10 cellular contexts compared by ENCODE assay signal in genomic region chr2:201150454-201151020, GRCh38. TPM values are rescaled to one million over a fixed set of nuclear protein-coding genes. Genes with fewer than 3 reads are reported as not detected.
DNase-seq lines count a peak whose midpoint lies in the region; ATAC-seq and TF ChIP-seq lines count a peak whose summit lies in the region.
"Had no signal": no experiment of that assay in that cellular context is flagged by ENCODE, and none has a peak within 500 bp of the region (broad histone marks: within the 10 kb centered on the region; RNA-seq: fewer than 3 reads in every experiment).

No MANE protein-coding gene starts in this region.

- peak overlapping the region; percentile 78 for H3K14ac ChIP-seq in IMR-90 (replicated peaks; ENCODE audit: low read depth, low read length)

- peak overlapping the region; percentile 98 for H2BK20ac ChIP-seq in IMR-90 (ENCODE audit: low read depth, low read length)

- H4K20me1 ChIP-seq in IMR-90 (ENCODE audit: insufficient read depth, low read length), result no peaks in the 10 kb centered on the region

- peaks cover 23% of the 10 kb centered on the region for H3K36me3 ChIP-seq in IMR-90 (ENCODE audit: control insufficient read depth, insufficient read depth, low read length)
- H3K36me3 ChIP-seq in breast epithelium, result no peaks in the 10 kb centered on the region
- H3K36me3 ChIP-seq in muscle layer of duodenum (ENCODE audit: control insufficient read depth in 1 of 2, insufficient read depth in 2 of 2, low read length in 2 of 2), result peaks cover 34 to 47% of the 10 kb centered on the region in 2 donors
- H3K36me3 ChIP-seq in ovary, result no peaks in the 10 kb centered on the region

- TF ChIP-seq EP300 in ovary (IDR thresholded peaks at IDR 0.05), result no peak

- ATAC-seq in IMR-90 (ENCODE audit: low read depth), result no peak
- no peak for ATAC-seq in HG02840 (IDR thresholded peaks at IDR 0.05; ENCODE audit: low FRiP score, unreplicated experiment)

- H3K9ac ChIP-seq in IMR-90 (ENCODE audit: low read depth, low read length), result peak overlapping the region; percentile 56; the same call in 1 of the 2 replicates

- in situ Hi-C loops in IMR-90 (cut with MboI; ENCODE audit: low sequenced_read_pairs), result no loop called here

- H3K4ac ChIP-seq in IMR-90 (ENCODE audit: low read depth, low read length), result peak overlapping the region; percentile 98

- CTCF ChIA-PET in IMR-90 (lab: Yijun Ruan, JAX), result no interaction called here

- peak overlapping the region; percentile 98 for H3K23ac ChIP-seq in IMR-90 (ENCODE audit: low read depth, low read length)

- peak overlapping the region; percentile 15; the same call in 1 of the 2 replicates for H3K27ac ChIP-seq in 22Rv1
- peak overlapping the region; percentile 51 for H3K27ac ChIP-seq in IMR-90 (ENCODE audit: insufficient read depth, low read length)
- peak overlapping the region; percentile 60 to 76 for H3K27ac ChIP-seq in breast epithelium
- peak overlapping the region; percentile 90 for H3K27ac ChIP-seq in muscle layer of duodenum (ENCODE audit: low read length)
- H3K27ac ChIP-seq in ovary, result no peak overlapping the region

- TF ChIP-seq CTCF in 22Rv1 (IDR thresholded peaks at IDR 0.05) (no peak), IMR-90 (conservative IDR thresholded peaks at IDR 0.05; ENCODE audit: low read depth, low read length) (no peak), breast epithelium (IDR thresholded peaks at IDR 0.05) (no peak), ovary (IDR thresholded peaks at IDR 0.05) (no peak)

- H3K4me3 ChIP-seq in IMR-90 (ENCODE audit: insufficient read depth, low read depth, low read length), result no peak overlapping the region
- H3K4me3 ChIP-seq in breast epithelium, result no peak overlapping the region
- H3K4me3 ChIP-seq in muscle layer of duodenum (ENCODE audit: low read depth in 1 of 2, low read length in 2 of 2), result no peak overlapping the region
- H3K4me3 ChIP-seq in ovary, result no peak overlapping the region

- H2BK5ac ChIP-seq in IMR-90 (ENCODE audit: low read depth, low read length, poor library complexity, severe bottlenecking), result peak overlapping the region; percentile 99

- H2BK15ac ChIP-seq in IMR-90 (ENCODE audit: low read depth, low read length), result peak overlapping the region; percentile 94

- peak overlapping the region; percentile 86 for H2AK9ac ChIP-seq in IMR-90 (replicated peaks; ENCODE audit: low read depth, low read length, poor library complexity)

- H2AK5ac ChIP-seq in IMR-90 (ENCODE audit: low read depth, low read length), result peak overlapping the region; percentile 99

- POLR2A ChIA-PET in IMR-90 (lab: Charles Lee; ENCODE audit: unreplicated experiment), result interaction anchor here (0.7 kb wide), 1 partner anchor 301 kb away, joined by 3 read pairs; the partner anchor contains the start of genes STRADB and TRAK2

- intact Hi-C loops in IMR-90 (cut with micrococcal nuclease), result no loop called here
- intact Hi-C loops in breast epithelium (cut with DNase I; ENCODE audit: low total_unique reads), result no loop called here
- intact Hi-C loops in ovary (cut with DNase I), result no loop called here

- no peak for TF ChIP-seq POLR2A in IMR-90 (IDR thresholded peaks at IDR 0.05; ENCODE audit: low read depth, low read length)
- no peak for TF ChIP-seq POLR2A in breast epithelium (IDR thresholded peaks at IDR 0.05)
- TF ChIP-seq POLR2A in ovary (IDR thresholded peaks at IDR 0.05), result no peak

- TSS peak; percentile 82 for BruUV-seq in IMR-90 (replicated peaks; lab: Mats Ljungman, UMichigan)

- peak overlapping the region; percentile 94 for H4K91ac ChIP-seq in IMR-90 (ENCODE audit: insufficient read depth, low read depth, low read length)

- H4K5ac ChIP-seq in IMR-90 (ENCODE audit: low read depth, low read length), result peak overlapping the region; percentile 84

- no peak for DNase-seq in IMR-90
- no peak for DNase-seq in breast epithelium (ENCODE audit: low spot score in 2 of 2)
- DNase-seq in ovary, result no peak
- DNase-seq in NCI-H1694 treated with DMSO at 0.1 percent for 48 hours (lab: John Stamatoyannopoulos, UW), result no peak
- DNase-seq in kidney tubule cell (ENCODE audit: low spot score), result no peak
- DNase-seq: DMS79, NCI-H2171 treated with DMSO at 0.1 percent for 48 hours had no signal

- peak overlapping the region; percentile 11; the same call in 1 of the 2 replicates for H3K4me2 ChIP-seq in IMR-90 (ENCODE audit: low read depth, low read length)

- H3K56ac ChIP-seq in IMR-90 (ENCODE audit: extremely low read depth, insufficient read depth, low read length), result peak overlapping the region; percentile 95

- H3K18ac ChIP-seq in IMR-90 (ENCODE audit: low read depth, low read length), result peak overlapping the region; percentile 90

- no peaks in the 10 kb centered on the region for H3K27me3 ChIP-seq in IMR-90 (ENCODE audit: control insufficient read depth, insufficient read depth, low read length)
- no peaks in the 10 kb centered on the region for H3K27me3 ChIP-seq in breast epithelium
- H3K27me3 ChIP-seq in muscle layer of duodenum (ENCODE audit: low read depth, low read length), result no peaks in the 10 kb centered on the region
- no peaks in the 10 kb centered on the region for H3K27me3 ChIP-seq in ovary

- peak overlapping the region; percentile 98 for H2BK120ac ChIP-seq in IMR-90 (ENCODE audit: low read depth, low read length)

- peaks cover 20% of the 10 kb centered on the region; the same call in 1 of the 2 replicates for H3K9me1 ChIP-seq in IMR-90 (ENCODE audit: insufficient read depth, low read length)

- dilution Hi-C loops in IMR-90 (cut with HindIII; ENCODE audit: low sequenced_read_pairs, unreplicated experiment), result no loop called here

- no peak for TF ChIP-seq RAD21 in IMR-90 (IDR thresholded peaks at IDR 0.05; ENCODE audit: low read length)

- H3K9me3 ChIP-seq in IMR-90 (ENCODE audit: control insufficient read depth, insufficient read depth, low read length), result no peaks in the 10 kb centered on the region
- no peaks in the 10 kb centered on the region for H3K9me3 ChIP-seq in breast epithelium
- no peaks in the 10 kb centered on the region for H3K9me3 ChIP-seq in muscle layer of duodenum (ENCODE audit: control insufficient read depth in 1 of 2, low read length in 2 of 2)
- no peaks in the 10 kb centered on the region for H3K9me3 ChIP-seq in ovary

- H3K79me1 ChIP-seq in IMR-90 (ENCODE audit: low read depth in 1 of 2, low read length in 2 of 2), result peaks cover 12 to 44% of the 10 kb centered on the region in 2 experiments

- H3K4me1 ChIP-seq in IMR-90 (ENCODE audit: control insufficient read depth, insufficient read depth, low read length), result peaks cover 19% of the 10 kb centered on the region
- no peaks in the 10 kb centered on the region for H3K4me1 ChIP-seq in breast epithelium
- H3K4me1 ChIP-seq in muscle layer of duodenum (ENCODE audit: control insufficient read depth in 1 of 2, insufficient read depth in 2 of 2, low read length in 2 of 2), result peaks cover 20 to 21% of the 10 kb centered on the region in 2 donors
- H3K4me1 ChIP-seq in ovary (ENCODE audit: insufficient read depth), result peaks cover 2% of the 10 kb centered on the region

- peak overlapping the region; percentile 83 to 98 for H4K8ac ChIP-seq in IMR-90 (ENCODE audit: low read depth in 2 of 2, low read length in 2 of 2)

- WGBS in IMR-90 (ENCODE audit: extremely low coverage in 2 of 2, insufficient read length in 1 of 2), 2 experiments, result 100% methylated on average over 1 of the region's 3 CpGs; no CpG with 5 or more reads in 1 of the 2 experiments
- WGBS in ovary, 3 donors, result 94 to 97% (median 94%) methylated on average over 3 of the region's 3 CpGs

- H2AFZ ChIP-seq in IMR-90 (replicated peaks; ENCODE audit: low read length, poor library complexity), result no peak overlapping the region

TF ChIP-seq in IMR-90, 13 proteins besides CTCF, POLR2A, EP300 and RAD21:
- TF ChIP-seq MAZ (IDR thresholded peaks at IDR 0.05; ENCODE audit: borderline replicate concordance, low read depth, low read length) (no peak), RCOR1 (IDR thresholded peaks at IDR 0.05; ENCODE audit: insufficient replicate concordance, low read length) (no peak)
TF ChIP-seq in IMR-90: peak in this region for 0.

RNA-seq across cellular contexts. Expression of gene CASP10, which starts 32.4 kb away (rescaled TPM):
- total RNA-seq in IMR-90 (2012; rRNA removed), result 0.28 and 0.90 TPM in 2 replicates
- 0.12 and 0.13 TPM in 2 replicates for polyA plus RNA-seq in IMR-90 (2012; rRNA removed)
- 0.11 TPM in 1 of 2 replicates, not detected in the other for polyA plus RNA-seq in IMR-90 (2012; cell fraction: cytosol; rRNA removed)
- polyA plus RNA-seq in IMR-90 (2012; cell fraction: nucleus; rRNA removed; ENCODE audit: low replicate concordance), result 0.24 and 0.32 TPM in 2 replicates
- total RNA-seq in breast epithelium, result 10 to 100 TPM in 1 of 3 donors, 1 to 10 TPM in 2; 5.7 to 13.1 (median 9.6) TPM
- 10 to 100 TPM in 1 of 7 donors, 1 to 10 TPM in 6; 2.1 to 19.0 (median 3.8) TPM for total RNA-seq in ovary
- 1 to 10 TPM; 2.4 to 7.8 TPM for polyA plus RNA-seq in ovary

RNA-seq across cellular contexts. Expression of gene CFLAR, which starts 34.6 kb away (rescaled TPM):
- total RNA-seq in IMR-90 (2012; rRNA removed) (48.3 and 59.9 TPM in 2 replicates), breast epithelium (100 to 1,000 TPM; 180 to 322 (median 207) TPM), ovary (100 to 1,000 TPM in 1 of 7 donors, 10 to 100 TPM in 6; 50.0 to 111 (median 67.9) TPM)
- polyA plus RNA-seq in IMR-90 (2012; rRNA removed) (23.8 and 29.2 TPM in 2 replicates), ovary (10 to 100 TPM; 26.7 to 88.7 TPM)
- polyA plus RNA-seq in IMR-90 (2012; cell fraction: cytosol; rRNA removed), result 8.6 and 21.0 TPM in 2 replicates
- 32.8 and 76.8 TPM in 2 replicates for polyA plus RNA-seq in IMR-90 (2012; cell fraction: nucleus; rRNA removed; ENCODE audit: low replicate concordance)

Comparison
In these comparisons a context has a peak if more than half of its experiments do, and no peak if none do; other contexts are left out.
1. H3K27ac ChIP-seq: peak in 22Rv1 (single experiment), IMR-90 (single experiment), breast epithelium (2 of 2) and muscle layer of duodenum (single experiment); none in ovary (0 of 2).